ENCODE assay signal across 11 cellular contexts in the genomic region with DNA sequence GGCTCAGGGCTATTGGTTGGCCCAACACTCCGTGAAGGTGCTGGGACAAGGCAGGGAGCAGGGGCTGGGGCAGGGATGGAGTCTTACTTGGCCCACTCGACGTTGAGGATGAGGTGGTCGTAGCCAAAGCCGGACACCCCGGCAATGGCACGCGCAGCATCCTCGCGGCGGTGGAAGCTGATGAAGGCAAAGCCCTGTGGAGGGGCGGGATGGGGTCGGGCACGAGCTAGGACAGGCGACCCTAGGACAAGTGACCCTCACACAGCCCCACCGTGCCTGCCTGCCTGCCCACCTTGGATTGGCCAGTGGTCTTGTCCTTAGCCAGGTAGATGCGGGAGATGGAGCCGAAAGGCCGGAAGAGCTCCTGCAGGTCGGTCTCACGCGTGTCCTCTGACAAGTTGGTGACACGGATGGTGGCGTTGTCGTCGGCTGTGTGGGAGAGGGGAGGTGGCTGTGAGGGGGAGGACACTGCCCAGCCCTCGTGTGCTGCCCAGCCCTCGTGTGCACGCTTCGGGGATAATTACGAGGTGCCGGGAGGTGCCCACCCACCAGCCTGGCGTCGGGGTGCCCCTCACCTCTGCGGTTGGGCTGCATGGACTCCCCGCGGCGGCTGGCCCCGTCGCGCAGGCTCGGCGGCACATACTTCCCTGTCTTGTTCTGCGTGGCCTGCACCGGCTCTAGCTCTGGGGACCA. TPM values are rescaled to one million over a fixed set of nuclear protein-coding genes. Genes with fewer than 3 reads are reported as not detected.
DNase-seq lines count a peak whose midpoint lies in the region; ATAC-seq and TF ChIP-seq lines count a peak whose summit lies in the region.
"Had no signal": no experiment of that assay in that cellular context is flagged by ENCODE, and none has a peak within 500 bp of the region (broad histone marks: within the 10 kb centered on the region; RNA-seq: fewer than 3 reads in every experiment).

No MANE protein-coding gene starts in this region.

- H3K4ac ChIP-seq in neuronal stem cell (ENCODE audit: low read length), result no peak overlapping the region

- no peak overlapping the region for H2BK5ac ChIP-seq in neuronal stem cell (ENCODE audit: low read length)

- no peak overlapping the region for H3K14ac ChIP-seq in neuronal stem cell (ENCODE audit: low read length)

- peaks cover 64% of the 10 kb centered on the region for H3K4me1 Mint-ChIP-seq in activated CD8-positive, alpha-beta memory T cell treated with anti-CD3 and anti-CD28 coated beads, Interleukin-2, amount 10 ng/mL, durations not matched to agents 7 days and 5 days

- H3K27ac Mint-ChIP-seq in activated CD8-positive, alpha-beta memory T cell treated with anti-CD3 and anti-CD28 coated beads, Interleukin-2, amount 10 ng/mL, durations not matched to agents 7 days and 5 days, result peak overlapping the region; percentile 36

- H3K27me3 Mint-ChIP-seq in activated CD8-positive, alpha-beta memory T cell treated with anti-CD3 and anti-CD28 coated beads, Interleukin-2, amount 10 ng/mL, durations not matched to agents 7 days and 5 days, result no peaks in the 10 kb centered on the region

- no peaks in the 10 kb centered on the region for H3K9me3 Mint-ChIP-seq in activated CD8-positive, alpha-beta memory T cell treated with anti-CD3 and anti-CD28 coated beads, Interleukin-2, amount 10 ng/mL, durations not matched to agents 7 days and 5 days (ENCODE audit: low read depth)

- no peaks in the 10 kb centered on the region for H3K27me3 ChIP-seq in neuronal stem cell (ENCODE audit: control insufficient read depth in 3 of 3, insufficient read depth in 3 of 3, low read depth in 1 of 3, low read length in 3 of 3)
- H3K27me3 ChIP-seq: upper lobe of left lung had no signal

- H3K79me1 ChIP-seq in neuronal stem cell (ENCODE audit: low read depth, low read length), result peaks cover 21% of the 10 kb centered on the region

- ATAC-seq in activated CD8-positive, alpha-beta memory T cell treated with anti-CD3 and anti-CD28 coated beads, Interleukin-2, amount 10 ng/mL, durations not matched to agents 7 days and 5 days, result no peak
- ATAC-seq in HG02798 (IDR thresholded peaks at IDR 0.05; ENCODE audit: poor library complexity, unreplicated experiment), result no peak

- H4K8ac ChIP-seq in neuronal stem cell (ENCODE audit: low read depth, low read length), result no peak overlapping the region

- H2BK12ac ChIP-seq in neuronal stem cell (ENCODE audit: low read length), result no peak overlapping the region

- in situ Hi-C loops in GM18951 (cut with MboI; ENCODE audit: low sequenced_read_pairs, unreplicated experiment), result no loop called here

- H3K4me1 ChIP-seq in neuronal stem cell (ENCODE audit: control insufficient read depth in 2 of 2, insufficient read depth in 1 of 2, low read depth in 1 of 2, low read length in 2 of 2), result peaks cover 6 to 8% of the 10 kb centered on the region in 2 donors

- H2AFZ ChIP-seq in neuronal stem cell (ENCODE audit: low read length), result no peak overlapping the region

- peak; percentile 46 for TF ChIP-seq POLR2A in GM18951 (IDR thresholded peaks at IDR 0.05; ENCODE audit: extremely low read depth, insufficient read depth, insufficient read length)

- H2BK120ac ChIP-seq in neuronal stem cell (ENCODE audit: low read depth, low read length), result peak overlapping the region; percentile 17

- WGBS in neuronal stem cell (ENCODE audit: extremely low coverage in 2 of 2, insufficient read length in 2 of 2, insufficient replicate concordance in 1 of 2), 2 donors, result no CpG with 5 or more reads among the region's 45 CpGs

- H3K9ac ChIP-seq in neuronal stem cell (ENCODE audit: low read depth, low read length, poor library complexity), result peak overlapping the region; percentile 44

- no peak overlapping the region for H3K27ac ChIP-seq in neuronal stem cell (replicated peaks; ENCODE audit: low read length)
- H3K27ac ChIP-seq: upper lobe of left lung had no signal

- H3K4me3 Mint-ChIP-seq in activated CD8-positive, alpha-beta memory T cell treated with anti-CD3 and anti-CD28 coated beads, Interleukin-2, amount 10 ng/mL, durations not matched to agents 7 days and 5 days, result no peak overlapping the region

- CTCF ChIA-PET in activated CD8-positive, alpha-beta memory T cell treated with anti-CD3 and anti-CD28 coated beads, Interleukin-2, amount 10 ng/mL, durations not matched to agents 7 days and 5 days (lab: Charles Lee), result interaction anchor here (1.1 to 7.6 kb wide), 3 partner anchors 9 to 135 kb away, joined by 3 to 147 read pairs (median 10); a partner anchor contains a TSS

- H4K91ac ChIP-seq in neuronal stem cell (ENCODE audit: low read depth, low read length, poor library complexity), result no peak overlapping the region

- H3K4me3 ChIP-seq in neuronal stem cell (ENCODE audit: low read length in 2 of 2), result no peak overlapping the region
- H3K4me3 ChIP-seq: upper lobe of left lung had no signal

- peaks cover 35% of the 10 kb centered on the region for H3K36me3 Mint-ChIP-seq in activated CD8-positive, alpha-beta memory T cell treated with anti-CD3 and anti-CD28 coated beads, Interleukin-2, amount 10 ng/mL, durations not matched to agents 7 days and 5 days

- no peak overlapping the region for H2BK15ac ChIP-seq in neuronal stem cell (ENCODE audit: low read length)

- peaks cover 49 to 73% of the 10 kb centered on the region in 2 donors for H3K36me3 ChIP-seq in neuronal stem cell (replicated peaks in 1 of 2; ENCODE audit: control insufficient read depth in 2 of 2, insufficient read depth in 2 of 2, low read length in 2 of 2)

- H3K23ac ChIP-seq in neuronal stem cell (ENCODE audit: low read depth, low read length, poor library complexity), result peak overlapping the region; percentile 25

- no peak overlapping the region for H3K4me2 ChIP-seq in neuronal stem cell (ENCODE audit: insufficient read depth, low read length, poor library complexity, severe bottlenecking)

- no peak overlapping the region for H3K18ac ChIP-seq in neuronal stem cell (ENCODE audit: low read length)

- peak overlapping the region; percentile 63 for H2AK5ac ChIP-seq in neuronal stem cell (ENCODE audit: low read depth, low read length)

- H3K9me3 ChIP-seq in neuronal stem cell (replicated peaks in 1 of 2; ENCODE audit: control insufficient read depth in 2 of 2, insufficient read depth in 1 of 2, low read depth in 1 of 2, low read length in 2 of 2), result no peaks in the 10 kb centered on the region
- H3K9me3 ChIP-seq: upper lobe of left lung had no signal

- peak; percentile 35 for DNase-seq in NCI-H82 (lab: John Stamatoyannopoulos, UW)
- no peak for DNase-seq in NCI-H82 treated with DMSO at 0.1 percent for 48 hours (lab: John Stamatoyannopoulos, UW; ENCODE audit: unreplicated experiment)
- no peak for DNase-seq in activated CD8-positive, alpha-beta memory T cell treated with anti-CD3 and anti-CD28 coated beads, Interleukin-2, amount 10 ng/mL, durations not matched to agents 7 days and 5 days
- no peak for DNase-seq in neuronal stem cell (ENCODE audit: low spot score)
- DNase-seq in HuH-7.5 (ENCODE audit: low spot score), result no peak
- no peak for DNase-seq in NCI-H1436 treated with DMSO at 0.1 percent for 48 hours (lab: John Stamatoyannopoulos, UW)
- DNase-seq: effector memory CD4-positive, alpha-beta T cell; head of caudate nucleus had no signal

RNA-seq across cellular contexts. Expression of a gene that starts 4.0 kb away (rescaled TPM):
- total RNA-seq in activated CD8-positive, alpha-beta memory T cell treated with anti-CD3 and anti-CD28 coated beads, Interleukin-2, amount 10 ng/mL, durations not matched to agents 7 days and 5 days, result 10 to 100 TPM; 36.0 to 43.7 TPM
- 4.2 TPM for polyA plus RNA-seq in neuronal stem cell (2013, experiment 1 of 2)
- polyA plus RNA-seq in neuronal stem cell (2013, experiment 2 of 2), result 3.9 TPM

RNA-seq across cellular contexts. Expression of a gene that starts 4.2 kb away (rescaled TPM):
- total RNA-seq in activated CD8-positive, alpha-beta memory T cell treated with anti-CD3 and anti-CD28 coated beads, Interleukin-2, amount 10 ng/mL, durations not matched to agents 7 days and 5 days, result 100 to 1,000 TPM; 216 to 256 TPM
- 165 TPM for polyA plus RNA-seq in neuronal stem cell (2013, experiment 1 of 2)
- 159 TPM for polyA plus RNA-seq in neuronal stem cell (2013, experiment 2 of 2)

RNA-seq across cellular contexts. Expression of a gene that starts 9.4 kb away (rescaled TPM):
- total RNA-seq in activated CD8-positive, alpha-beta memory T cell treated with anti-CD3 and anti-CD28 coated beads, Interleukin-2, amount 10 ng/mL, durations not matched to agents 7 days and 5 days, result 100 to 1,000 TPM in 1 of 2 experiments, 10 to 100 TPM in 1; 98.5 to 115 TPM
- 16.9 TPM for polyA plus RNA-seq in neuronal stem cell (2013, experiment 1 of 2)
- polyA plus RNA-seq in neuronal stem cell (2013, experiment 2 of 2), result 18.4 TPM

RNA-seq across cellular contexts. Expression of a gene that starts 13.1 kb away (rescaled TPM):
- 1 to 10 TPM; 2.7 to 3.3 TPM for total RNA-seq in activated CD8-positive, alpha-beta memory T cell treated with anti-CD3 and anti-CD28 coated beads, Interleukin-2, amount 10 ng/mL, durations not matched to agents 7 days and 5 days
- polyA plus RNA-seq in neuronal stem cell (2013, experiment 1 of 2), result not detected
- polyA plus RNA-seq in neuronal stem cell (2013, experiment 2 of 2), result not detected

RNA-seq across cellular contexts. Expression of a gene that starts 29.4 kb away (rescaled TPM):
- total RNA-seq in activated CD8-positive, alpha-beta memory T cell treated with anti-CD3 and anti-CD28 coated beads, Interleukin-2, amount 10 ng/mL, durations not matched to agents 7 days and 5 days, result 100 to 1,000 TPM in 1 of 2 experiments, 10 to 100 TPM in 1; 95.3 to 146 TPM
- polyA plus RNA-seq in neuronal stem cell (2013, experiment 1 of 2), result 0.77 TPM
- 0.71 TPM for polyA plus RNA-seq in neuronal stem cell (2013, experiment 2 of 2)
